ENCODE assay signal across 9 cellular contexts in genomic region chr7:4882169-4882741, GRCh38. TPM values are rescaled to one million over a fixed set of nuclear protein-coding genes. Genes with fewer than 3 reads are reported as not detected.
DNase-seq lines count a peak whose midpoint lies in the region; ATAC-seq and TF ChIP-seq lines count a peak whose summit lies in the region.
"Had no signal": no experiment of that assay in that cellular context is flagged by ENCODE, and none has a peak within 500 bp of the region (broad histone marks: within the 10 kb centered on the region; RNA-seq: fewer than 3 reads in every experiment).

No MANE protein-coding gene starts in this region.

- peaks cover 5% of the 10 kb centered on the region for H3K36me3 Mint-ChIP-seq in Calu3 (ENCODE audit: insufficient read depth, unreplicated experiment)

- no peak overlapping the region for H3K27ac Mint-ChIP-seq in Calu3 (ENCODE audit: unreplicated experiment)

- CTCF ChIA-PET in Calu3 (lab: Charles Lee): interaction anchor here (0.6 to 1.6 kb wide), 2 partner anchors 57 to 84 kb away, joined by 3 to 4 read pairs; no protein-coding TSS in a partner anchor

- no TSS peak for BruUV-seq in Calu3 (replicated peaks; lab: Mats Ljungman, UMichigan)

- H3K4me3 Mint-ChIP-seq in Calu3 (ENCODE audit: low read depth, unreplicated experiment): peak overlapping the region; percentile 53

- TF ChIP-seq CTCF in Calu3 (IDR thresholded peaks at IDR 0.05; ENCODE audit: unreplicated experiment) (no peak), fibroblast of mammary gland (conservative IDR thresholded peaks at IDR 0.05; ENCODE audit: control insufficient read depth, insufficient read depth, low read depth, low read length) (no peak)

- DNase-seq in Calu3 (no peak), SK-N-DZ (ENCODE audit: low spot score) (peak; percentile 71), fibroblast of mammary gland (ENCODE audit: low read depth) (peak; percentile 92), myocyte (ENCODE audit: low read depth) (peak; percentile 78), NCI-H2171 (lab: John Stamatoyannopoulos, UW) (no peak)
- DNase-seq in stimulated activated CD4-positive, alpha-beta T cell treated with anti-CD3 and anti-CD28 coated beads, Interleukin-1b, Interleukin-23, amount 100 ng/mL, for 48 hours: no peak

- H3K4me1 Mint-ChIP-seq in Calu3 (ENCODE audit: low read depth, unreplicated experiment): no peaks in the 10 kb centered on the region

- H3K4me3 ChIP-seq in fibroblast of mammary gland (ENCODE audit: control insufficient read depth, low read depth, low read length): peak overlapping the region; percentile 53

- peaks cover 31% of the 10 kb centered on the region for H3K27me3 Mint-ChIP-seq in Calu3 (ENCODE audit: unreplicated experiment)

- ATAC-seq in HG02981 (IDR thresholded peaks at IDR 0.05; ENCODE audit: unreplicated experiment) (no peak), GM21737 (IDR thresholded peaks at IDR 0.05; ENCODE audit: unreplicated experiment) (no peak)

- H3K9me3 Mint-ChIP-seq in Calu3 (ENCODE audit: low read depth, unreplicated experiment): no peaks in the 10 kb centered on the region

- intact Hi-C loops in Calu3 (cut with micrococcal nuclease; ENCODE audit: unreplicated experiment): no loop called here

RNA-seq across cellular contexts. Expression of gene RADIL, which starts 1.3 kb away (rescaled TPM):
- total RNA-seq in Calu3 (2022) (0.83 and 1.8 TPM in 2 replicates), myocyte (1.1 and 1.8 TPM in 2 replicates)
- 17.5 and 18.7 TPM in 2 replicates for polyA plus RNA-seq in SK-N-DZ (2014; cell fraction: cytosol; rRNA removed)
- 13.5 and 25.6 TPM in 2 replicates for polyA plus RNA-seq in SK-N-DZ (2014; cell fraction: nucleus; rRNA removed)
- polyA plus RNA-seq in myocyte (2012): 1.6 TPM
- total RNA-seq: renal cortical epithelial cell had no signal

RNA-seq across cellular contexts. Expression of gene PAPOLB, which starts 20.4 kb away (rescaled TPM):
- total RNA-seq in Calu3 (2022) (0.07 TPM in 1 of 2 replicates, not detected in the other), myocyte (0.05 TPM in 1 of 2 replicates, not detected in the other)
- polyA plus RNA-seq in SK-N-DZ (2014; cell fraction: cytosol; rRNA removed): not detected in 2 replicates
- polyA plus RNA-seq in SK-N-DZ (2014; cell fraction: nucleus; rRNA removed): 0.03 and 0.04 TPM in 2 replicates
- polyA plus RNA-seq in myocyte (2012): not detected
- total RNA-seq: renal cortical epithelial cell had no signal

Comparison
In these comparisons a context has a peak if more than half of its experiments do, and no peak if none do; other contexts are left out.
1. DNase-seq: peak in SK-N-DZ (single experiment), fibroblast of mammary gland (single experiment) and myocyte (single experiment); none in Calu3 (single experiment), stimulated activated CD4-positive, alpha-beta T cell treated with anti-CD3 and anti-CD28 coated beads, Interleukin-1b, Interleukin-23, amount 100 ng/mL, for 48 hours (single experiment) and NCI-H2171 (single experiment).